1 cellular context compared by ENCODE assay signal in the genomic region with DNA sequence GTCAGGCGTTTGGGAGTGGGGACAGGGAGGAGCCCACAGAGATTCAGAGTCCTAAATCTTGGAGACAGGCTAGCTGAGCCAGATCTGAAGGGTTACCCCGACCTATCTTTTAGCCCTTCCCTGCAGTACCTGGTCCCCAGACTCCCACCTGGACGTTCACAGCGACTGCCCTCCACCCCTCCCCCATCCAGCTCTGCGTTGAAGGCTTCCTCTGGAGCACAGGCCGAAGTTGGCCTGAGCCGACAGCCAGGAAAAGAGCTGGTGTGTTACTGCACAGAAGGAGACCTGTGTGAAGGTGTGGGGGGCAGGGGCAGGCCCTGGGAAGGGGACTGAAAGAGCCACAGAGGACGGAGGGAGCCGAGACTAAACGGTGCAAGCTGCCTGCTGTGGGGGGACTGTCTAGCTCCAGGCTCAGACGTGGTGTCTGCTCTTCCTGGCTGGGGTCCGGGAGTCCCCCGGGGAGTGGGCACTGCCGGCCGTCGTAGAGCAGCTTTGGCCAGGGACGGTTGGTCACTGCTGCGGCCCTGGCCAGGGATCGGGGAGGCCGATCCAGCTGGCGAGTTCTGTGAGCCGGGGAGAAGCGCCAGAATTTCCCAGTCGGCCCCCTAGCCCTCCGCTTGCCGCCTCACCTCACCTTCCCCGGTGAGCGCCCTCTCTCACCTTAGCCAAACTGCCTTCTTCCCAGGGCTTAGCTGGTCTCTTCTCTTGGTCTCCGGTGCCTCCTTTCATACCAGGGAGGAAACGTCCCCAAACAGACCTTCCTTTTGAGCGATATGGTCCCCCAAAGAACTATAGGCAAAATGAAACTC.
TF ChIP-seq lines count a peak whose summit lies in the region.

No MANE protein-coding gene starts in this region.

TF ChIP-seq in IMR-90, 13 proteins besides CTCF, POLR2A, EP300 and RAD21:
- TF ChIP-seq CHD1 (IDR thresholded peaks at IDR 0.05; ENCODE audit: low read depth, low read length), result no peak
- TF ChIP-seq RFX5 (IDR thresholded peaks at IDR 0.05; ENCODE audit: low read depth, low read length), result no peak
- TF ChIP-seq MXI1 (IDR thresholded peaks at IDR 0.05; ENCODE audit: borderline replicate concordance, low read depth, low read length), result no peak
- TF ChIP-seq, protein P1, sequence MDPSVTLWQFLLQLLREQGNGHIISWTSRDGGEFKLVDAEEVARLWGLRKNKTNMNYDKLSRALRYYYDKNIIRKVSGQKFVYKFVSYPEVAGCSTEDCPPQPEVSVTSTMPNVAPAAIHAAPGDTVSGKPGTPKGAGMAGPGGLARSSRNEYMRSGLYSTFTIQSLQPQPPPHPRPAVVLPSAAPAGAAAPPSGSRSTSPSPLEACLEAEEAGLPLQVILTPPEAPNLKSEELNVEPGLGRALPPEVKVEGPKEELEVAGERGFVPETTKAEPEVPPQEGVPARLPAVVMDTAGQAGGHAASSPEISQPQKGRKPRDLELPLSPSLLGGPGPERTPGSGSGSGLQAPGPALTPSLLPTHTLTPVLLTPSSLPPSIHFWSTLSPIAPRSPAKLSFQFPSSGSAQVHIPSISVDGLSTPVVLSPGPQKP (IDR thresholded peaks at IDR 0.05; ENCODE audit: borderline replicate concordance, low read depth, low read length), result no peak
- no peak for TF ChIP-seq RCOR1 (IDR thresholded peaks at IDR 0.05; ENCODE audit: insufficient replicate concordance, low read length)
- TF ChIP-seq, protein P2, sequence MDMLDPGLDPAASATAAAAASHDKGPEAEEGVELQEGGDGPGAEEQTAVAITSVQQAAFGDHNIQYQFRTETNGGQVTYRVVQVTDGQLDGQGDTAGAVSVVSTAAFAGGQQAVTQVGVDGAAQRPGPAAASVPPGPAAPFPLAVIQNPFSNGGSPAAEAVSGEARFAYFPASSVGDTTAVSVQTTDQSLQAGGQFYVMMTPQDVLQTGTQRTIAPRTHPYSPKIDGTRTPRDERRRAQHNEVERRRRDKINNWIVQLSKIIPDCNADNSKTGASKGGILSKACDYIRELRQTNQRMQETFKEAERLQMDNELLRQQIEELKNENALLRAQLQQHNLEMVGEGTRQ (IDR thresholded peaks at IDR 0.05; ENCODE audit: low read depth, low read length), result no peak
- TF ChIP-seq BHLHE40 (IDR thresholded peaks at IDR 0.05; ENCODE audit: low read depth, low read length), result no peak
- TF ChIP-seq NFE2L2 (IDR thresholded peaks at IDR 0.05; ENCODE audit: low read depth, low read length), result no peak
- no peak for TF ChIP-seq SMC3 (IDR thresholded peaks at IDR 0.05; ENCODE audit: low read depth, low read length)
- TF ChIP-seq FOS (IDR thresholded peaks at IDR 0.05; ENCODE audit: low read depth, low read length), result no peak
- TF ChIP-seq MAZ (IDR thresholded peaks at IDR 0.05; ENCODE audit: borderline replicate concordance, low read depth, low read length), result no peak
- no peak for TF ChIP-seq MAFK (IDR thresholded peaks at IDR 0.05; ENCODE audit: low read depth, low read length)
- TF ChIP-seq CEBPB (IDR thresholded peaks at IDR 0.05; ENCODE audit: low read depth, low read length), result no peak
TF ChIP-seq in IMR-90: peak in this region for 0.
